Comparison of ENCODE assay signal across 8 cellular contexts in the genomic region with DNA sequence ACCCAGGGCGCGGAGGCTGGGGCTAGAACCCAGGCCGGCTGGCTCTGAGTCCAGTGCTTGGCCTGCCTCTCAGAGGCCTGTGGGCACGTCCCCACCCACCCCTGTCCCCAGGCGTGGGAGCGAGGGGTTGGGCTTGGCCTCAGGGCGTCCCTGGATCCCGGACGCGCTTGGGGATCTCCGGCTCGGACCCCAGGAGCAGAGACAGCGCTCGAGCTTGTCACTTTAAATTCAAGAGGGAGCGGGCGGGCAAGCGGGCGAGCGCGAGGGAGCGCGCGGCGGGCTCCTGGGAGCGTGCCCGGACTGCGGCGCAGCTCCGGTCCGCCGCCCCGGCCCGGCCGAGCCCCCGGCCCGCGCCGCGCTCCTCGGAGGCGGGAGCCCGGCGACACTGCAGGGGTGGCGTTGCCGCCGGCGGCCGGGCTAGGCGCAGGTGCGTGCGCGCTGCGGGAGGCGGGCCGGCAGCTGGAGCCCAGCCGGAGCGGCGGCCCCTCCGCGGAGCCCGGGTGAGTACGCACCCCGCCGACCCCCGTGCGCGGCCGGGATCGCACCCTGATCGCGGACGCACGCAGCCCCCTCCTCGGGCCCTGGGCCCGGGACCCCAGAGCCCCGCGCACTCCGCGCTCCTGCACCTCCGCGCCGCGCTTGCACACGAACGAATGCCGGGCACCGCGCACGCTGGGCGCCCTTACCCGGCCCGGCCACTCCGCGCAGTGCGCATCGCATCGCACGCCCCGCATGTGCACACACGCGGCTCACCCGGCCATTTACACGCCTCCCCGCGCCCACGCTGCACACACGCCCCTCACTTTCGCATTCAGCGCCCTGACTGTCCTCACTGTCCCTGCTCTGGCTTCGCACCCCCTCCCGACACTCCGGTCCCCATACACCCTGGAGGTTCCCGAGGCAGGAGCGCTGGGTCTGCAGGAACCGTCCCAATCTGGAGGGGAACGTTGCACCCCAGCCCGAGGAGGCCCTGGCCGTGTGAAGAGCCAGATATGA. TPM values are rescaled to one million over a fixed set of nuclear protein-coding genes. Genes with fewer than 3 reads are reported as not detected.
DNase-seq lines count a peak whose midpoint lies in the region; ATAC-seq and TF ChIP-seq lines count a peak whose summit lies in the region.

A gene with protein sequence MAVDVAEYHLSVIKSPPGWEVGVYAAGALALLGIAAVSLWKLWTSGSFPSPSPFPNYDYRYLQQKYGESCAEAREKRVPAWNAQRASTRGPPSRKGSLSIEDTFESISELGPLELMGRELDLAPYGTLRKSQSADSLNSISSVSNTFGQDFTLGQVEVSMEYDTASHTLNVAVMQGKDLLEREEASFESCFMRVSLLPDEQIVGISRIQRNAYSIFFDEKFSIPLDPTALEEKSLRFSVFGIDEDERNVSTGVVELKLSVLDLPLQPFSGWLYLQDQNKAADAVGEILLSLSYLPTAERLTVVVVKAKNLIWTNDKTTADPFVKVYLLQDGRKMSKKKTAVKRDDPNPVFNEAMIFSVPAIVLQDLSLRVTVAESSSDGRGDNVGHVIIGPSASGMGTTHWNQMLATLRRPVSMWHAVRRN (plus strand): TSS at position 174 of the 996 bp plus-strand sequence. CDS start 7,011 bp downstream, outside the sequence.

- no peak within 1 kb of the TSS for H3K4me3 ChIP-seq in BLaER1 treated with 17β-estradiol and CSF1 and Interleukin-3, amounts not matched to agents 10 nM and 100 nM
- peak within 1 kb of the TSS; percentile 16; the same call in 1 of the 2 replicates for H3K4me3 ChIP-seq in MG63
- no peak within 1 kb of the TSS for H3K4me3 ChIP-seq in lung
- H3K4me3 ChIP-seq in upper lobe of left lung: peak within 1 kb of the TSS in 3 of 4 donors; percentile 38 to 43 (median 41)

- peaks cover 43 to 87% (median 63%) of the 10 kb centered on the region in 11 experiments for H3K27me3 ChIP-seq in BLaER1 treated with 17β-estradiol and CSF1 and Interleukin-3, amounts not matched to agents 10 nM and 100 nM
- H3K27me3 ChIP-seq in MG63: no peaks in the 10 kb centered on the region
- H3K27me3 ChIP-seq in lung (ENCODE audit: control insufficient read depth, insufficient read depth): peaks cover 3% of the 10 kb centered on the region
- H3K27me3 ChIP-seq in upper lobe of left lung: peaks cover 0 to 20% (median 11%) of the 10 kb centered on the region in 4 donors

- peaks cover 27 to 39% (median 32%) of the 10 kb centered on the region in 10 experiments for H3K4me1 ChIP-seq in BLaER1 treated with 17β-estradiol and CSF1 and Interleukin-3, amounts not matched to agents 10 nM and 100 nM
- peaks cover 0 to 8% of the 10 kb centered on the region in 2 donors for H3K4me1 ChIP-seq in lung (ENCODE audit: control insufficient read depth in 2 of 2, insufficient read depth in 2 of 2, low read length in 2 of 2)
- peaks cover 12 to 19% (median 19%) of the 10 kb centered on the region in 4 donors for H3K4me1 ChIP-seq in upper lobe of left lung

- DNase-seq in MG63 (no peak), cerebellar cortex (ENCODE audit: low spot score) (peak; percentile 43), lung (ENCODE audit: low spot score) (no peak), upper lobe of left lung (peak in 1 of 2 donors; percentile 83), A172 (ENCODE audit: low spot score) (no peak)

- WGBS in lung, 2 donors: 2 to 3% methylated on average over 77 to 118 of the region's 118 CpGs
- WGBS in upper lobe of left lung, 2 donors: 4 to 9% methylated on average over 23 to 52 of the region's 118 CpGs

- no peak for TF ChIP-seq EP300 in upper lobe of left lung (IDR thresholded peaks at IDR 0.05)

- H3K27ac ChIP-seq in BLaER1 treated with 17β-estradiol and CSF1 and Interleukin-3, amounts not matched to agents 10 nM and 100 nM: no peak within 1 kb of the TSS
- H3K27ac ChIP-seq in lung (ENCODE audit: low read depth in 1 of 2, low read length in 1 of 2) (no peak within 1 kb of the TSS), upper lobe of left lung (no peak within 1 kb of the TSS)

- TF ChIP-seq CTCF in lung (IDR thresholded peaks at IDR 0.05; ENCODE audit: control extremely low read depth, extremely low read depth) (no peak), upper lobe of left lung (IDR thresholded peaks at IDR 0.05) (no peak)

- no peaks in the 10 kb centered on the region for H3K36me3 ChIP-seq in BLaER1 treated with 17β-estradiol and CSF1 and Interleukin-3, amounts not matched to agents 10 nM and 100 nM
- H3K36me3 ChIP-seq in MG63 (no peaks in the 10 kb centered on the region), lung (ENCODE audit: control insufficient read depth in 2 of 2, insufficient read depth in 2 of 2, low read length in 2 of 2) (no peaks in the 10 kb centered on the region), upper lobe of left lung (no peaks in the 10 kb centered on the region)

- H3K9me3 ChIP-seq in BLaER1 treated with 17β-estradiol and CSF1 and Interleukin-3, amounts not matched to agents 10 nM and 100 nM (replicated peaks in 1 of 11): 0 out of 22 replicates have a peak, but pooled peaks cover 0 to 6% (median 0%) of the 10 kb centered on the region in 11 experiments
- H3K9me3 ChIP-seq in MG63 (no peaks in the 10 kb centered on the region), lung (ENCODE audit: control insufficient read depth in 2 of 2, insufficient read depth in 1 of 2, low read length in 1 of 2) (peaks cover 0 to 3% of the 10 kb centered on the region in 2 donors), upper lobe of left lung (no peaks in the 10 kb centered on the region)

- peak within 1 kb of the TSS; percentile 49 to 84 (median 72) for H3K4me2 ChIP-seq in BLaER1 treated with 17β-estradiol and CSF1 and Interleukin-3, amounts not matched to agents 10 nM and 100 nM

- no peak for TF ChIP-seq POLR2A in upper lobe of left lung (IDR thresholded peaks at IDR 0.05)

- H4K20me1 ChIP-seq in BLaER1 treated with 17β-estradiol and CSF1 and Interleukin-3, amounts not matched to agents 10 nM and 100 nM: peaks cover 0 to 81% (median 28%) of the 10 kb centered on the region in 11 experiments; a peak in 18 of 22 replicates

- no peak within 1 kb of the TSS for H3K9ac ChIP-seq in BLaER1 treated with 17β-estradiol and CSF1 and Interleukin-3, amounts not matched to agents 10 nM and 100 nM

- ATAC-seq in lung (ENCODE audit: insufficient read depth, low FRiP score) (peak; percentile 28), upper lobe of left lung (ENCODE audit: low FRiP score in 2 of 2) (peak in 1 of 2 donors; percentile 15), GM18867 (IDR thresholded peaks at IDR 0.05; ENCODE audit: unreplicated experiment) (no peak), GM21390 (IDR thresholded peaks at IDR 0.05; ENCODE audit: unreplicated experiment) (no peak)

RNA-seq across cellular contexts. Expression of the gene that starts here (rescaled TPM):
- total RNA-seq in MG63 (2014; rRNA removed; shearing (Covaris generic); ENCODE audit: low replicate concordance): 0.54 and 1.2 TPM in 2 replicates
- under 1 TPM in 1 of 2 donors, not detected in 1; 0.25 TPM for total RNA-seq in lung
- under 1 TPM; 0.12 to 0.17 TPM for polyA plus RNA-seq in lung
- total RNA-seq in upper lobe of left lung: under 1 TPM in 3 of 6 donors, not detected in 3; 0.14 to 0.24 (median 0.15) TPM
- not detected in 2 replicates for total RNA-seq in A172 (2014; rRNA removed; shearing (Covaris generic))

Comparison
In these comparisons a context has a peak if more than half of its experiments do, and no peak if none do; other contexts are left out.
1. Peak in ATAC-seq in lung; RNA of the gene not detected or under 1 TPM.
2. H3K4me3 ChIP-seq: peak in MG63 (single experiment) and upper lobe of left lung (3 of 4); none in BLaER1 treated with 17β-estradiol and CSF1 and Interleukin-3, amounts not matched to agents 10 nM and 100 nM (0 of 10) and lung (single experiment).